11 cellular contexts compared by ENCODE assay signal in the genomic region with DNA sequence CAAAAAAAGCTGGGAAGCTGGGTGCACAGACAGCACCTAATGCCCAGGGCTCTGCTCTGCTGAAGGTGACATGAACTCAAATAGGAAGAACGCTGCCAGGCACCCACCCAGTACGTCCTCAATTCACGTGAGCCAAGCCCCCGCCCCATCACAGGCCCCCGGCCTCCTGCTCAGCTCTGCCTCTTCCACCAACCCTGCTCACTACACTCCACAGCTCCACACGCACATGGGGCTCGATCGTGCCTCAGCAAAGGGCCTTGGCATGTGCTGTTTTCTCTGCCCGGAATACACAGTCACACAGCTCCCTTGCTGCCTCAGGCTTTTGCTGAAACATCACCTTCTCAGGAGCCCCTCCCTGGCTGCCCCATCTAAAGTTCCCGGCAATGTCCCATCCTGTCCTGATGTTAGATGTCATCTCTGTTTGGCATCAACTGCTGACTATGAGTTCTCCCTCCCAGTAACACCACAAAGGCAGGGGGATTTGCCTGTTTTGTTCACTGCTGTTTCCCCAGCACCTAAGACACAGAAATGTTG. TPM values are rescaled to one million over a fixed set of nuclear protein-coding genes. Genes with fewer than 3 reads are reported as not detected.
A peak's percentile ranks its signal among the peaks of the same experiment; 100 is the strongest.
DNase-seq lines count a peak whose midpoint lies in the region; ATAC-seq, FAIRE-seq and TF ChIP-seq lines count a peak whose summit lies in the region.
"Had no signal": no experiment of that assay in that cellular context is flagged by ENCODE, and none has a peak within 500 bp of the region (broad histone marks: within the 10 kb centered on the region; RNA-seq: fewer than 3 reads in every experiment).

No MANE protein-coding gene starts in this region.

- H3K9ac ChIP-seq in kidney (ENCODE audit: low read length in 2 of 2) = no peak overlapping the region

- POLR2A ChIA-PET in activated CD4-positive, alpha-beta memory T cell treated with anti-CD3 and anti-CD28 coated beads, Interleukin-2, amount 10 ng/mL, durations not matched to agents 7 days and 5 days (lab: Charles Lee) = interaction anchor here (0.7 to 4.6 kb wide), 20 partner anchors 8 to 506 kb away, joined by 3 to 50 read pairs (median 10); partner anchors contain the start of genes GMIP, NDUFA13, TSSK6 and ZNF14

- H3K4me1 Mint-ChIP-seq in activated CD4-positive, alpha-beta memory T cell treated with anti-CD3 and anti-CD28 coated beads, Interleukin-2, amount 10 ng/mL, durations not matched to agents 7 days and 5 days = peaks cover 24% of the 10 kb centered on the region

- no peak for TF ChIP-seq POLR2A in GM12892 (IDR thresholded peaks at IDR 0.05; ENCODE audit: low read depth, low read length)

- peak overlapping the region; percentile 81 for H3K4me3 Mint-ChIP-seq in activated CD4-positive, alpha-beta memory T cell treated with anti-CD3 and anti-CD28 coated beads, Interleukin-2, amount 10 ng/mL, durations not matched to agents 7 days and 5 days

- H3K36me3 ChIP-seq in BE2C = peaks cover 43% of the 10 kb centered on the region
- H3K36me3 ChIP-seq in kidney (ENCODE audit: control insufficient read depth in 1 of 2, insufficient read depth in 2 of 2, low read length in 2 of 2) = peaks cover 15 to 23% of the 10 kb centered on the region in 2 donors

- H3K4me3 ChIP-seq in BE2C (ENCODE audit: low read depth, low read length) = peak overlapping the region; percentile 98
- H3K4me3 ChIP-seq in kidney (ENCODE audit: low read length in 2 of 2) = no peak overlapping the region
- H3K4me3 ChIP-seq: coronary artery, SJSA1 had no signal

- no peak for TF ChIP-seq CTCF in BE2C (IDR thresholded peaks at IDR 0.05; ENCODE audit: low read depth, low read length)
- no peak for TF ChIP-seq CTCF in kidney (IDR thresholded peaks at IDR 0.05; ENCODE audit: borderline replicate concordance, extremely low read depth, insufficient read depth)

- H3K4me1 ChIP-seq in BE2C (no peaks in the 10 kb centered on the region; the same call in 1 of the 2 replicates), kidney (ENCODE audit: control insufficient read depth in 1 of 2, insufficient read depth in 1 of 2, low read depth in 1 of 2, low read length in 2 of 2) (peaks cover 7 to 17% of the 10 kb centered on the region in 2 donors)

- CTCF ChIA-PET in activated CD4-positive, alpha-beta memory T cell treated with anti-CD3 and anti-CD28 coated beads, Interleukin-2, amount 10 ng/mL, durations not matched to agents 7 days and 5 days (lab: Charles Lee) = interaction anchor here (0.9 to 3.8 kb wide), 7 partner anchors 17 to 160 kb away, joined by 3 to 13 read pairs (median 3); partner anchors contain the start of genes GMIP, NDUFA13, TSSK6 and ZNF506

- peak overlapping the region; percentile 96 for H3K27ac Mint-ChIP-seq in activated CD4-positive, alpha-beta memory T cell treated with anti-CD3 and anti-CD28 coated beads, Interleukin-2, amount 10 ng/mL, durations not matched to agents 7 days and 5 days

- H3K9me3 ChIP-seq in BE2C (no peaks in the 10 kb centered on the region), kidney (ENCODE audit: control insufficient read depth in 1 of 2, low read length in 2 of 2) (no peaks in the 10 kb centered on the region)
- H3K9me3 ChIP-seq: HAP-1, SJSA1 had no signal

- FAIRE-seq in GM12892 (lab: Jason Lieb, UNC) (peak; percentile 17), kidney (lab: Jason Lieb, UNC) (no peak)

- no peak for ATAC-seq in GM19328 (IDR thresholded peaks at IDR 0.05; ENCODE audit: unreplicated experiment)

- DNase-seq in BE2C = no peak
- peak; percentile 5 for DNase-seq in GM12892 (ENCODE audit: insufficient read length)
- DNase-seq in activated CD4-positive, alpha-beta memory T cell treated with anti-CD3 and anti-CD28 coated beads, Interleukin-2, amount 10 ng/mL, durations not matched to agents 7 days and 5 days = no peak
- DNase-seq in kidney = peak; percentile 74
- no peak for DNase-seq in DMS114 treated with DMSO at 0.1 percent for 48 hours (lab: John Stamatoyannopoulos, UW; ENCODE audit: unreplicated experiment)
- no peak for DNase-seq in stimulated activated CD8-positive, alpha-beta memory T cell treated with anti-CD3 and anti-CD28 coated beads, Interleukin-4, amount 100 ng/mL, for 48 hours
- no peak for DNase-seq in NCI-H510A (lab: John Stamatoyannopoulos, UW)

- no peaks in the 10 kb centered on the region for H3K9me3 Mint-ChIP-seq in activated CD4-positive, alpha-beta memory T cell treated with anti-CD3 and anti-CD28 coated beads, Interleukin-2, amount 10 ng/mL, durations not matched to agents 7 days and 5 days

- intact Hi-C loops in kidney (cut with DNase I) = no loop called here

- H3K27me3 Mint-ChIP-seq in activated CD4-positive, alpha-beta memory T cell treated with anti-CD3 and anti-CD28 coated beads, Interleukin-2, amount 10 ng/mL, durations not matched to agents 7 days and 5 days = no peaks in the 10 kb centered on the region

- no peaks in the 10 kb centered on the region for H3K27me3 ChIP-seq in BE2C
- H3K27me3 ChIP-seq: SJSA1 had no signal

- no peak overlapping the region for H3K27ac ChIP-seq in kidney (ENCODE audit: low read depth in 2 of 2, low read length in 2 of 2)
- H3K27ac ChIP-seq: coronary artery, SJSA1 had no signal

- peaks cover 63% of the 10 kb centered on the region for H3K36me3 Mint-ChIP-seq in activated CD4-positive, alpha-beta memory T cell treated with anti-CD3 and anti-CD28 coated beads, Interleukin-2, amount 10 ng/mL, durations not matched to agents 7 days and 5 days (ENCODE audit: low read depth)

RNA-seq across cellular contexts. Expression of gene ATP13A1, which starts 2.3 kb away (rescaled TPM):
- polyA plus RNA-seq in BE2C (2012; ENCODE audit: insufficient read depth, insufficient read length, low read depth) = 185 TPM
- 20.2 TPM for polyA plus RNA-seq in GM12892 (2012; ENCODE audit: missing spikeins)
- 100 to 1,000 TPM; 102 to 107 TPM for total RNA-seq in activated CD4-positive, alpha-beta memory T cell treated with anti-CD3 and anti-CD28 coated beads, Interleukin-2, amount 10 ng/mL, durations not matched to agents 7 days and 5 days
- 78.1 TPM for total RNA-seq in kidney
- 30.1 TPM for polyA plus RNA-seq in kidney (ENCODE audit: insufficient read depth, low read depth, low replicate concordance)

RNA-seq across cellular contexts. Expression of gene ZNF101, which starts 7.4 kb away (rescaled TPM):
- polyA plus RNA-seq in BE2C (2012; ENCODE audit: insufficient read depth, insufficient read length, low read depth) = 2.8 TPM
- polyA plus RNA-seq in GM12892 (2012; ENCODE audit: missing spikeins) = 13.4 TPM
- 100 to 1,000 TPM; 105 to 108 TPM for total RNA-seq in activated CD4-positive, alpha-beta memory T cell treated with anti-CD3 and anti-CD28 coated beads, Interleukin-2, amount 10 ng/mL, durations not matched to agents 7 days and 5 days
- 21.2 TPM for total RNA-seq in kidney
- 10.2 TPM for polyA plus RNA-seq in kidney (ENCODE audit: insufficient read depth, low read depth, low replicate concordance)

RNA-seq across cellular contexts. Expression of gene GMIP, which starts 17.8 kb away (rescaled TPM):
- 15.4 TPM for polyA plus RNA-seq in BE2C (2012; ENCODE audit: insufficient read depth, insufficient read length, low read depth)
- 21.5 TPM for polyA plus RNA-seq in GM12892 (2012; ENCODE audit: missing spikeins)
- total RNA-seq in activated CD4-positive, alpha-beta memory T cell treated with anti-CD3 and anti-CD28 coated beads, Interleukin-2, amount 10 ng/mL, durations not matched to agents 7 days and 5 days = 100 to 1,000 TPM; 111 to 112 TPM
- 18.8 TPM for total RNA-seq in kidney
- polyA plus RNA-seq in kidney (ENCODE audit: insufficient read depth, low read depth, low replicate concordance) = 3.3 TPM

RNA-seq across cellular contexts. Expression of gene LPAR2, which starts 33.2 kb away (rescaled TPM):
- polyA plus RNA-seq in BE2C (2012; ENCODE audit: insufficient read depth, insufficient read length, low read depth) = 2.1 TPM
- 13.8 TPM for polyA plus RNA-seq in GM12892 (2012; ENCODE audit: missing spikeins)
- total RNA-seq in activated CD4-positive, alpha-beta memory T cell treated with anti-CD3 and anti-CD28 coated beads, Interleukin-2, amount 10 ng/mL, durations not matched to agents 7 days and 5 days = 10 to 100 TPM; 43.2 to 46.2 TPM
- 10.4 TPM for total RNA-seq in kidney
- polyA plus RNA-seq in kidney (ENCODE audit: insufficient read depth, low read depth, low replicate concordance) = 5.6 TPM

RNA-seq across cellular contexts. Expression of gene PBX4, which starts 42.7 kb away (rescaled TPM):
- 1.7 TPM for polyA plus RNA-seq in BE2C (2012; ENCODE audit: insufficient read depth, insufficient read length, low read depth)
- 11.2 TPM for polyA plus RNA-seq in GM12892 (2012; ENCODE audit: missing spikeins)
- 10 to 100 TPM; 49.0 to 55.6 TPM for total RNA-seq in activated CD4-positive, alpha-beta memory T cell treated with anti-CD3 and anti-CD28 coated beads, Interleukin-2, amount 10 ng/mL, durations not matched to agents 7 days and 5 days
- 5.7 TPM for total RNA-seq in kidney
- 3.9 TPM for polyA plus RNA-seq in kidney (ENCODE audit: insufficient read depth, low read depth, low replicate concordance)

Comparison
In these comparisons a context has a peak if more than half of its experiments do, and no peak if none do; other contexts are left out.
1. DNase-seq: peak in GM12892 (single experiment) and kidney (single experiment); none in BE2C (single experiment), activated CD4-positive, alpha-beta memory T cell treated with anti-CD3 and anti-CD28 coated beads, Interleukin-2, amount 10 ng/mL, durations not matched to agents 7 days and 5 days (single experiment), DMS114 treated with DMSO at 0.1 percent for 48 hours (single experiment), stimulated activated CD8-positive, alpha-beta memory T cell treated with anti-CD3 and anti-CD28 coated beads, Interleukin-4, amount 100 ng/mL, for 48 hours (single experiment) and NCI-H510A (single experiment).